In genomic region chr10:128047991-128048826, GRCh38 we compare ENCODE assay signal across 9 cellular contexts.
DNase-seq lines count a peak whose midpoint lies in the region; ATAC-seq, FAIRE-seq and TF ChIP-seq lines count a peak whose summit lies in the region.
"Had no signal": no experiment of that assay in that cellular context is flagged by ENCODE, and none has a peak within 500 bp of the region (broad histone marks: within the 10 kb centered on the region; RNA-seq: fewer than 3 reads in every experiment).

No MANE protein-coding gene starts in this region.

- no peak for TF ChIP-seq CTCF in RWPE2 (IDR thresholded peaks at IDR 0.05; ENCODE audit: poor library complexity, severe bottlenecking)
- TF ChIP-seq CTCF in endothelial cell of umbilical vein (IDR thresholded peaks at IDR 0.05; ENCODE audit: extremely low read depth in 1 of 2, insufficient read depth in 1 of 2, low read depth in 1 of 2, low read length in 2 of 2): no peak
- TF ChIP-seq CTCF in neural progenitor cell (IDR thresholded peaks at IDR 0.05): no peak

- dilution Hi-C loops in endothelial cell of umbilical vein (cut with MboI; ENCODE audit: extremely low pct_ligation_motif_present, low sequenced_read_pairs): no loop called here

- H3K9me3 ChIP-seq in RWPE2 (ENCODE audit: severe bottlenecking) (no peaks in the 10 kb centered on the region), endothelial cell of umbilical vein (replicated peaks; ENCODE audit: control insufficient read depth, insufficient read depth, low read length) (no peaks in the 10 kb centered on the region), neural progenitor cell (ENCODE audit: low read depth) (no peaks in the 10 kb centered on the region)
- H3K9me3 ChIP-seq: SJSA1 had no signal

- no peak for DNase-seq in RWPE2 (ENCODE audit: low spot score)
- peak; percentile 81 for DNase-seq in endothelial cell of umbilical vein (ENCODE audit: low read depth, low spot score)
- no peak for DNase-seq in neural progenitor cell (ENCODE audit: low spot score)
- DNase-seq in HTR-8/SVneo (ENCODE audit: insufficient read length, low spot score): no peak
- no peak for DNase-seq in HEK293T (ENCODE audit: extremely low spot score)

- peaks cover 21% of the 10 kb centered on the region for H3K4me1 ChIP-seq in RWPE2 (ENCODE audit: insufficient read depth, poor library complexity, severe bottlenecking)
- peaks cover 17% of the 10 kb centered on the region for H3K4me1 ChIP-seq in endothelial cell of umbilical vein (ENCODE audit: control insufficient read depth, extremely low read depth, insufficient read depth, low read length)
- H3K4me1 ChIP-seq in neural progenitor cell: no peaks in the 10 kb centered on the region

- no peak for TF ChIP-seq POLR2A in endothelial cell of umbilical vein (IDR thresholded peaks at IDR 0.05; ENCODE audit: low read depth, low read length)

- H2AFZ ChIP-seq in endothelial cell of umbilical vein (ENCODE audit: low read depth, low read length) (no peak overlapping the region), neural progenitor cell (replicated peaks) (no peak overlapping the region)

- no peaks in the 10 kb centered on the region for H3K4me1 Mint-ChIP-seq in neural progenitor cell

- POLR2A ChIA-PET in endothelial cell of umbilical vein (lab: Charles Lee): no interaction called here
- POLR2A ChIA-PET in HEK293T (lab: Yijun Ruan, JAX): no interaction called here

- CTCF ChIA-PET in endothelial cell of umbilical vein (lab: Charles Lee) (interaction anchor here (0.8 to 2.8 kb wide), 10 partner anchors 9 to 142 kb away, joined by 3 to 25 read pairs (median 4); partner anchors contain the start of gene PTPRE), HEK293T (lab: Yijun Ruan, JAX) (interaction anchor here (1.3 to 1.4 kb wide), 2 partner anchors 13 to 21 kb away, joined by 4 to 6 read pairs; no protein-coding TSS in a partner anchor)

- FAIRE-seq in endothelial cell of umbilical vein (lab: Jason Lieb, UNC) (peak; percentile 70), HTR-8/SVneo (lab: Jason Lieb, UNC) (no peak)

- ATAC-seq in GM18519 (IDR thresholded peaks at IDR 0.05; ENCODE audit: low FRiP score, unreplicated experiment): peak; percentile 28
- peak; percentile 29 for ATAC-seq in HG02870 (IDR thresholded peaks at IDR 0.05; ENCODE audit: unreplicated experiment)
- peak; percentile 52 for ATAC-seq in RWPE2 (ENCODE audit: low read depth)
- no peak for ATAC-seq in HG02973 (IDR thresholded peaks at IDR 0.05; ENCODE audit: unreplicated experiment)

- H3K27me3 ChIP-seq in RWPE2 (ENCODE audit: insufficient read depth, poor library complexity, severe bottlenecking): no peaks in the 10 kb centered on the region
- H3K27me3 ChIP-seq in endothelial cell of umbilical vein (ENCODE audit: control insufficient read depth in 2 of 2, insufficient read depth in 2 of 2, low read length in 2 of 2): no peaks in the 10 kb centered on the region
- peaks cover 16% of the 10 kb centered on the region for H3K27me3 ChIP-seq in neural progenitor cell
- H3K27me3 ChIP-seq: SJSA1 had no signal

- H3K27ac Mint-ChIP-seq in neural progenitor cell: no peak overlapping the region

- H3K27ac ChIP-seq in RWPE2 (ENCODE audit: poor library complexity, severe bottlenecking) (peak overlapping the region; percentile 86), endothelial cell of umbilical vein (ENCODE audit: insufficient read depth, low read depth, low read length) (peak overlapping the region; percentile 58), neural progenitor cell (no peak overlapping the region)
- H3K27ac ChIP-seq: SJSA1 had no signal

- H3K36me3 Mint-ChIP-seq in neural progenitor cell: no peaks in the 10 kb centered on the region

- peak overlapping the region; percentile 29 for H3K4me3 ChIP-seq in RWPE2 (ENCODE audit: severe bottlenecking)
- no peak overlapping the region for H3K4me3 ChIP-seq in endothelial cell of umbilical vein (replicated peaks in 1 of 3; ENCODE audit: insufficient read depth in 1 of 3, low read depth in 1 of 3, low read length in 3 of 3)
- no peak overlapping the region for H3K4me3 ChIP-seq in neural progenitor cell
- H3K4me3 ChIP-seq: SJSA1 had no signal

- H3K4me3 Mint-ChIP-seq in neural progenitor cell: no peak overlapping the region

- no peaks in the 10 kb centered on the region for H3K9me1 ChIP-seq in endothelial cell of umbilical vein (replicated peaks; ENCODE audit: control insufficient read depth, extremely low read depth, insufficient read depth, low read length)

- TSS peak; percentile 24 for BruUV-seq in endothelial cell of umbilical vein (replicated peaks; lab: Mats Ljungman, UMichigan)

- H3K9ac ChIP-seq in endothelial cell of umbilical vein (replicated peaks; ENCODE audit: extremely low read depth, insufficient read depth, low read length): peak overlapping the region; percentile 20
- H3K9ac ChIP-seq in neural progenitor cell: no peak overlapping the region

- H4K20me1 ChIP-seq in endothelial cell of umbilical vein (replicated peaks; ENCODE audit: control insufficient read depth, extremely low read depth, insufficient read depth, low read length) (no peaks in the 10 kb centered on the region), neural progenitor cell (ENCODE audit: low read depth) (no peaks in the 10 kb centered on the region)

- intact Hi-C loops in endothelial cell of umbilical vein (cut with micrococcal nuclease): loop anchor here (1.0 kb wide), 1 partner anchor 14 kb away; no protein-coding TSS in a partner anchor

- H3F3A ChIP-seq in neural progenitor cell (ENCODE audit: low read depth): no peaks in the 10 kb centered on the region

- H3K9me3 Mint-ChIP-seq in neural progenitor cell: no peaks in the 10 kb centered on the region

- H3K36me3 ChIP-seq in RWPE2 (ENCODE audit: low read depth) (peaks cover 30% of the 10 kb centered on the region), endothelial cell of umbilical vein (ENCODE audit: control insufficient read depth in 2 of 2, extremely low read depth in 1 of 2, insufficient read depth in 2 of 2, low read length in 2 of 2) (peaks cover 13 to 51% of the 10 kb centered on the region in 2 experiments), neural progenitor cell (no peaks in the 10 kb centered on the region)
- H3K36me3 ChIP-seq: SJSA1 had no signal

- H3K79me2 ChIP-seq in endothelial cell of umbilical vein (ENCODE audit: control insufficient read depth, insufficient read depth, low read length): peaks cover 4% of the 10 kb centered on the region
- H3K79me2 ChIP-seq in neural progenitor cell (ENCODE audit: low read depth): no peaks in the 10 kb centered on the region

- H3K27me3 Mint-ChIP-seq in neural progenitor cell (ENCODE audit: insufficient read depth, low read depth): no peaks in the 10 kb centered on the region

- H3K4me2 ChIP-seq in endothelial cell of umbilical vein (ENCODE audit: insufficient read depth, low read length) (peak overlapping the region; percentile 11), neural progenitor cell (peak overlapping the region; percentile 4)

TF ChIP-seq in endothelial cell of umbilical vein, 7 proteins besides CTCF, POLR2A, EP300 and RAD21:
- no peak for TF ChIP-seq GATA2 (IDR thresholded peaks at IDR 0.05; ENCODE audit: insufficient read depth, insufficient read length, low read depth, low read length)
- TF ChIP-seq FOS (IDR thresholded peaks at IDR 0.05; ENCODE audit: borderline replicate concordance, insufficient read depth, low read length): no peak

TF ChIP-seq in HEK293T, 16 proteins besides CTCF, POLR2A, EP300 and RAD21:
- no peak for TF ChIP-seq CTBP1 (IDR thresholded peaks at IDR 0.05; ENCODE audit: borderline replicate concordance)
- TF ChIP-seq FOXK2 (IDR thresholded peaks at IDR 0.05): no peak
- no peak for TF ChIP-seq NFRKB (IDR thresholded peaks at IDR 0.05)
- no peak for TF ChIP-seq PKNOX1 (IDR thresholded peaks at IDR 0.05)
- TF ChIP-seq ZNF384 (IDR thresholded peaks at IDR 0.05): no peak
- TF ChIP-seq FOXM1 (IDR thresholded peaks at IDR 0.05; ENCODE audit: borderline replicate concordance): no peak
- no peak for TF ChIP-seq SUZ12 (IDR thresholded peaks at IDR 0.05)
- TF ChIP-seq L3MBTL2 (conservative IDR thresholded peaks at IDR 0.05): no peak
- TF ChIP-seq LEF1 (IDR thresholded peaks at IDR 0.05; ENCODE audit: borderline replicate concordance): no peak
- no peak for TF ChIP-seq HDGF (IDR thresholded peaks at IDR 0.05; ENCODE audit: borderline replicate concordance)
- no peak for TF ChIP-seq ARNT (IDR thresholded peaks at IDR 0.05)
- TF ChIP-seq ELF4 (IDR thresholded peaks at IDR 0.05): no peak
- TF ChIP-seq FOXA1 (IDR thresholded peaks at IDR 0.05): no peak
- no peak for TF ChIP-seq BHLHE40 (IDR thresholded peaks at IDR 0.05; ENCODE audit: borderline replicate concordance)
